9 cellular contexts compared by ENCODE assay signal in genomic region chr2:7692657-7693161, GRCh38.
DNase-seq lines count a peak whose midpoint lies in the region; ATAC-seq and TF ChIP-seq lines count a peak whose summit lies in the region.
"Had no signal": no experiment of that assay in that cellular context is flagged by ENCODE, and none has a peak within 500 bp of the region (broad histone marks: within the 10 kb centered on the region; RNA-seq: fewer than 3 reads in every experiment).

No MANE protein-coding gene starts in this region.

- in situ Hi-C loops in astrocyte of the spinal cord (cut with HindIII; ENCODE audit: low sequenced_read_pairs) = no loop called here

- TF ChIP-seq CTCF in astrocyte of the spinal cord (IDR thresholded peaks at IDR 0.05; ENCODE audit: low read depth, low read length) (no peak), omental fat pad (IDR thresholded peaks at IDR 0.05) (no peak)

- ATAC-seq in omental fat pad (ENCODE audit: low FRiP score) (peak; percentile 70), HG02938 (IDR thresholded peaks at IDR 0.05; ENCODE audit: unreplicated experiment) (no peak)
- ATAC-seq: naive thymus-derived CD8-positive, alpha-beta T cell had no signal

- no peak overlapping the region for H3K4me3 ChIP-seq in astrocyte of the spinal cord (ENCODE audit: low read depth, low read length)

- peak; percentile 5 for DNase-seq in DMS153 treated with DMSO at 0.1 percent for 48 hours (lab: John Stamatoyannopoulos, UW; ENCODE audit: unreplicated experiment)
- peak; percentile 7 for DNase-seq in NCI-H1436 treated with DMSO at 0.1 percent for 48 hours (lab: John Stamatoyannopoulos, UW)
- peak; percentile 27 for DNase-seq in astrocyte of the spinal cord (ENCODE audit: low read depth, low spot score)
- DNase-seq in omental fat pad (ENCODE audit: low spot score) = no peak
- DNase-seq in NCI-H510A treated with DMSO at 0.1 percent for 48 hours (lab: John Stamatoyannopoulos, UW) = no peak
- DNase-seq in SW480 (ENCODE audit: low spot score) = no peak
- DNase-seq: activated naive CD4-positive, alpha-beta T cell treated with anti-CD3 and anti-CD28 coated beads for 36 hours; naive thymus-derived CD8-positive, alpha-beta T cell had no signal

Comparison
In these comparisons a context has a peak if more than half of its experiments do, and no peak if none do; other contexts are left out.
1. DNase-seq: peak in DMS153 treated with DMSO at 0.1 percent for 48 hours (single experiment), NCI-H1436 treated with DMSO at 0.1 percent for 48 hours (single experiment) and astrocyte of the spinal cord (single experiment); none in omental fat pad (single experiment), NCI-H510A treated with DMSO at 0.1 percent for 48 hours (single experiment) and SW480 (single experiment).